ENCODE assay signal across 2 cellular contexts in the genomic region with DNA sequence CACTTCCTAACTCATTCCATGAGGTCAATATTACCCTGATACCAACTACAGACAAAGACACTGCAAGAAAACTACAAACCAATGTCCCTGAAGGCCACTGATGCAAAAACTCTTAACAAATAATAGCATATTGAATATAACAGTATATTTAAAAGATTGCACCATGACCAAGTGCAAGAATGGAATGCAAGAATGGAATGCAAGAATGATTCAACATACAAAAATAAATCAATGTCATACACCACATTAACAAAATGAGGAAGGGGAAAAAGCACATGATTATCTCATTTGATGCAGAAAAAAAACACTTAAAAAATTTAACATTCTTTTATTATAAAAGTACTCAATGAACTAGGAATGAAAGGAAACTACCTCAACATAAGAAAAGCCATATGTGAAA.
A peak's percentile ranks its signal among the peaks of the same experiment; 100 is the strongest.
TF ChIP-seq lines count a peak whose summit lies in the region.

No MANE protein-coding gene starts in this region.

TF ChIP-seq in IMR-90, 13 proteins besides CTCF, POLR2A, EP300 and RAD21:
- TF ChIP-seq CEBPB (IDR thresholded peaks at IDR 0.05; ENCODE audit: low read depth, low read length) (peak; percentile 62; the same call in 1 of the 2 replicates), MAFK (IDR thresholded peaks at IDR 0.05; ENCODE audit: low read depth, low read length) (no peak)

TF ChIP-seq in endothelial cell of umbilical vein, 7 proteins besides CTCF, POLR2A, EP300 and RAD21:
- TF ChIP-seq FOS (IDR thresholded peaks at IDR 0.05; ENCODE audit: borderline replicate concordance, insufficient read depth, low read length) (no peak), GATA2 (IDR thresholded peaks at IDR 0.05; ENCODE audit: insufficient read depth, insufficient read length, low read depth, low read length) (no peak), POLR2AphosphoS5 (IDR thresholded peaks at IDR 0.05; ENCODE audit: insufficient read depth, low read depth, low read length) (no peak)
- TF ChIP-seq, protein P1, sequence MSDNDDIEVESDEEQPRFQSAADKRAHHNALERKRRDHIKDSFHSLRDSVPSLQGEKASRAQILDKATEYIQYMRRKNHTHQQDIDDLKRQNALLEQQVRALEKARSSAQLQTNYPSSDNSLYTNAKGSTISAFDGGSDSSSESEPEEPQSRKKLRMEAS (IDR thresholded peaks at IDR 0.05; ENCODE audit: insufficient read depth, insufficient read length), result no peak
